21 cellular contexts compared by ENCODE assay signal in the genomic region with DNA sequence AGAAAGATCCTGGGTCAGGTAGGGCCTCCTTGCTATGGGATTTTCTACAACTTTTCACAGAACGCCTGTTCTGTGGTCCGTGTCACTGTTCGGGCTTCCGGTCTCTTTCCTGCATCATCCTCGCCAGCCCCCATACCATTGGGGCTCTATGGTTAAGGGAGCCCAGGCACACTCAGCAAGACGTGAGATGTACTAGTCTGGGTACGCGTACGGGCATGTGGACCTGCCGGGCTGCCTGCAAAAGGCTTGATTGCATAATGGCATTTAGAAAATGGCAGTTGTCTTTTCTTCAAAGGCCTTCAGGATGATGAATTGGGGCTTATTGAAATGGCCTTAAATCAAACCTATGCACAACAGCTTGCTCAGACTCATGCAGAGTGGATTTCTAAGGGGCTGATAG.
A peak's percentile ranks its signal among the peaks of the same experiment; 100 is the strongest.
DNase-seq lines count a peak whose midpoint lies in the region; ATAC-seq, FAIRE-seq and TF ChIP-seq lines count a peak whose summit lies in the region.
"Had no signal": no experiment of that assay in that cellular context is flagged by ENCODE, and none has a peak within 500 bp of the region (broad histone marks: within the 10 kb centered on the region; RNA-seq: fewer than 3 reads in every experiment).

No MANE protein-coding gene starts in this region.

- no peaks in the 10 kb centered on the region for H3K36me3 ChIP-seq in BLaER1 treated with 17β-estradiol and CSF1 and Interleukin-3, amounts not matched to agents 10 nM and 100 nM
- H3K36me3 ChIP-seq in bronchial epithelial cell (ENCODE audit: control insufficient read depth, insufficient read depth, low read length): no peaks in the 10 kb centered on the region

- H3K4me1 ChIP-seq in BLaER1 treated with 17β-estradiol and CSF1 and Interleukin-3, amounts not matched to agents 10 nM and 100 nM: peaks cover 0 to 8% (median 4%) of the 10 kb centered on the region in 10 experiments; a peak in 7 of 20 replicates

- no peaks in the 10 kb centered on the region for H3K36me3 Mint-ChIP-seq in osteocyte (ENCODE audit: unreplicated experiment)
- H3K36me3 Mint-ChIP-seq in activated naive CD4-positive, alpha-beta T cell treated with anti-CD3 and anti-CD28 coated beads for 36 hours (ENCODE audit: low read depth): no peaks in the 10 kb centered on the region
- H3K36me3 Mint-ChIP-seq in activated naive CD4-positive, alpha-beta T cell treated with anti-CD3 and anti-CD28 coated beads, Interleukin-2, amount 10 ng/mL, durations not matched to agents 7 days and 5 days: no peaks in the 10 kb centered on the region
- H3K36me3 Mint-ChIP-seq in activated T-helper 17 cell treated with anti-CD3 and anti-CD28 coated beads, Interleukin-2, amount 50 U/mL, for 72 hours (ENCODE audit: low read depth): no peaks in the 10 kb centered on the region

- no peak overlapping the region for H3K27ac Mint-ChIP-seq in osteocyte (ENCODE audit: unreplicated experiment)
- H3K27ac Mint-ChIP-seq in activated naive CD4-positive, alpha-beta T cell treated with anti-CD3 and anti-CD28 coated beads for 36 hours: no peak overlapping the region
- no peak overlapping the region for H3K27ac Mint-ChIP-seq in activated naive CD4-positive, alpha-beta T cell treated with anti-CD3 and anti-CD28 coated beads, Interleukin-2, amount 10 ng/mL, durations not matched to agents 7 days and 5 days
- no peak overlapping the region for H3K27ac Mint-ChIP-seq in activated T-helper 17 cell treated with anti-CD3 and anti-CD28 coated beads, Interleukin-2, amount 50 U/mL, for 72 hours
- H3K27ac Mint-ChIP-seq: B cell; CD4-positive, alpha-beta T cell; HFFc6 had no signal

- no peaks in the 10 kb centered on the region for H3K9me3 ChIP-seq in BLaER1 treated with 17β-estradiol and CSF1 and Interleukin-3, amounts not matched to agents 10 nM and 100 nM (replicated peaks in 1 of 11)
- H3K9me3 ChIP-seq: Caco-2 had no signal

- peaks cover 6% of the 10 kb centered on the region for H3K9me3 Mint-ChIP-seq in osteocyte (ENCODE audit: unreplicated experiment)
- H3K9me3 Mint-ChIP-seq in activated naive CD4-positive, alpha-beta T cell treated with anti-CD3 and anti-CD28 coated beads for 36 hours: no peaks in the 10 kb centered on the region
- H3K9me3 Mint-ChIP-seq in activated naive CD4-positive, alpha-beta T cell treated with anti-CD3 and anti-CD28 coated beads, Interleukin-2, amount 10 ng/mL, durations not matched to agents 7 days and 5 days: no peaks in the 10 kb centered on the region
- H3K9me3 Mint-ChIP-seq in activated T-helper 17 cell treated with anti-CD3 and anti-CD28 coated beads, Interleukin-2, amount 50 U/mL, for 72 hours: no peaks in the 10 kb centered on the region
- H3K9me3 Mint-ChIP-seq: CD4-positive, alpha-beta T cell; HFFc6 had no signal

- H4K20me1 ChIP-seq in BLaER1 treated with 17β-estradiol and CSF1 and Interleukin-3, amounts not matched to agents 10 nM and 100 nM: peaks cover 0 to 2% (median 0%) of the 10 kb centered on the region in 11 experiments; a peak in 4 of 22 replicates

- DNase-seq in NCI-H82 (lab: John Stamatoyannopoulos, UW) (peak; percentile 23), NCI-H82 treated with DMSO at 0.1 percent for 48 hours (lab: John Stamatoyannopoulos, UW; ENCODE audit: unreplicated experiment) (no peak), bronchial epithelial cell (ENCODE audit: low read depth) (peak; percentile 22), osteocyte (ENCODE audit: extremely low spot score, unreplicated experiment) (peak; percentile 59)
- no peak for DNase-seq in activated naive CD4-positive, alpha-beta T cell treated with anti-CD3 and anti-CD28 coated beads for 36 hours
- DNase-seq in activated naive CD4-positive, alpha-beta T cell treated with anti-CD3 and anti-CD28 coated beads, Interleukin-2, amount 10 ng/mL, durations not matched to agents 7 days and 5 days: no peak
- DNase-seq: 8988T; Caco-2; CD4-positive, alpha-beta T cell; GOT3; H7; HFFc6 had no signal

- intact Hi-C loops in activated naive CD4-positive, alpha-beta T cell treated with anti-CD3 and anti-CD28 coated beads for 36 hours (cut with micrococcal nuclease): no loop called here

- TF ChIP-seq CTCF in bronchial epithelial cell (IDR thresholded peaks at IDR 0.05; ENCODE audit: insufficient read depth, low read length, severe bottlenecking) (no peak), osteocyte (IDR thresholded peaks at IDR 0.05) (no peak)

- no peak for FAIRE-seq in bronchial epithelial cell (lab: Jason Lieb, UNC)
- FAIRE-seq: D721Med, G401.6, GM12891 had no signal

- H3K4me1 Mint-ChIP-seq in osteocyte (ENCODE audit: unreplicated experiment): no peaks in the 10 kb centered on the region
- no peaks in the 10 kb centered on the region for H3K4me1 Mint-ChIP-seq in activated naive CD4-positive, alpha-beta T cell treated with anti-CD3 and anti-CD28 coated beads for 36 hours (ENCODE audit: low read depth)
- H3K4me1 Mint-ChIP-seq in activated naive CD4-positive, alpha-beta T cell treated with anti-CD3 and anti-CD28 coated beads, Interleukin-2, amount 10 ng/mL, durations not matched to agents 7 days and 5 days: no peaks in the 10 kb centered on the region
- H3K4me1 Mint-ChIP-seq in activated T-helper 17 cell treated with anti-CD3 and anti-CD28 coated beads, Interleukin-2, amount 50 U/mL, for 72 hours: no peaks in the 10 kb centered on the region
- H3K4me1 Mint-ChIP-seq: B cell had no signal

- H3K4me3 Mint-ChIP-seq in osteocyte (ENCODE audit: unreplicated experiment): no peak overlapping the region
- H3K4me3 Mint-ChIP-seq in activated naive CD4-positive, alpha-beta T cell treated with anti-CD3 and anti-CD28 coated beads for 36 hours: no peak overlapping the region
- H3K4me3 Mint-ChIP-seq in activated naive CD4-positive, alpha-beta T cell treated with anti-CD3 and anti-CD28 coated beads, Interleukin-2, amount 10 ng/mL, durations not matched to agents 7 days and 5 days: no peak overlapping the region
- no peak overlapping the region for H3K4me3 Mint-ChIP-seq in activated T-helper 17 cell treated with anti-CD3 and anti-CD28 coated beads, Interleukin-2, amount 50 U/mL, for 72 hours
- H3K4me3 Mint-ChIP-seq: B cell; CD4-positive, alpha-beta T cell; HFFc6 had no signal

- H3K9ac ChIP-seq in BLaER1 treated with 17β-estradiol and CSF1 and Interleukin-3, amounts not matched to agents 10 nM and 100 nM: no peak overlapping the region

- H3K27me3 ChIP-seq in BLaER1 treated with 17β-estradiol and CSF1 and Interleukin-3, amounts not matched to agents 10 nM and 100 nM: peaks cover 94 to 100% (median 100%) of the 10 kb centered on the region in 11 experiments
- H3K27me3 ChIP-seq in bronchial epithelial cell (ENCODE audit: control insufficient read depth, insufficient read depth, low read length): no peaks in the 10 kb centered on the region

- CTCF ChIA-PET in activated naive CD4-positive, alpha-beta T cell treated with anti-CD3 and anti-CD28 coated beads for 36 hours (lab: Charles Lee): no interaction called here
- CTCF ChIA-PET in activated naive CD4-positive, alpha-beta T cell treated with anti-CD3 and anti-CD28 coated beads, Interleukin-2, amount 10 ng/mL, durations not matched to agents 7 days and 5 days (lab: Charles Lee): no interaction called here

- H3K27ac ChIP-seq in BLaER1 treated with 17β-estradiol and CSF1 and Interleukin-3, amounts not matched to agents 10 nM and 100 nM: no peak overlapping the region
- H3K27ac ChIP-seq: C4-2B, HL-60 had no signal

- peak overlapping the region in 6 of 11 experiments; percentile 12 to 39 (median 33); a peak in 8 of 22 replicates for H3K4me2 ChIP-seq in BLaER1 treated with 17β-estradiol and CSF1 and Interleukin-3, amounts not matched to agents 10 nM and 100 nM

- no peaks in the 10 kb centered on the region for H3K27me3 Mint-ChIP-seq in osteocyte (ENCODE audit: unreplicated experiment)
- H3K27me3 Mint-ChIP-seq in activated naive CD4-positive, alpha-beta T cell treated with anti-CD3 and anti-CD28 coated beads for 36 hours (ENCODE audit: low read depth): no peaks in the 10 kb centered on the region
- no peaks in the 10 kb centered on the region for H3K27me3 Mint-ChIP-seq in activated naive CD4-positive, alpha-beta T cell treated with anti-CD3 and anti-CD28 coated beads, Interleukin-2, amount 10 ng/mL, durations not matched to agents 7 days and 5 days
- no peaks in the 10 kb centered on the region for H3K27me3 Mint-ChIP-seq in activated T-helper 17 cell treated with anti-CD3 and anti-CD28 coated beads, Interleukin-2, amount 50 U/mL, for 72 hours
- H3K27me3 Mint-ChIP-seq: B cell; CD4-positive, alpha-beta T cell had no signal

- H3K4me3 ChIP-seq in BLaER1 treated with 17β-estradiol and CSF1 and Interleukin-3, amounts not matched to agents 10 nM and 100 nM: no peak overlapping the region
- no peak overlapping the region for H3K4me3 ChIP-seq in bronchial epithelial cell (ENCODE audit: low read depth, low read length)

- ATAC-seq in activated T-helper 17 cell treated with anti-CD3 and anti-CD28 coated beads, Interleukin-2, amount 50 U/mL, for 72 hours (replicated peaks): no peak
- ATAC-seq: HCT116 had no signal

Comparison
In these comparisons a context has a peak if more than half of its experiments do, and no peak if none do; other contexts are left out.
1. DNase-seq: peak in NCI-H82 (single experiment), bronchial epithelial cell (single experiment) and osteocyte (single experiment); none in NCI-H82 treated with DMSO at 0.1 percent for 48 hours (single experiment), activated naive CD4-positive, alpha-beta T cell treated with anti-CD3 and anti-CD28 coated beads for 36 hours (single experiment) and activated naive CD4-positive, alpha-beta T cell treated with anti-CD3 and anti-CD28 coated beads, Interleukin-2, amount 10 ng/mL, durations not matched to agents 7 days and 5 days (single experiment).